8 cellular contexts compared by ENCODE assay signal in the genomic region with DNA sequence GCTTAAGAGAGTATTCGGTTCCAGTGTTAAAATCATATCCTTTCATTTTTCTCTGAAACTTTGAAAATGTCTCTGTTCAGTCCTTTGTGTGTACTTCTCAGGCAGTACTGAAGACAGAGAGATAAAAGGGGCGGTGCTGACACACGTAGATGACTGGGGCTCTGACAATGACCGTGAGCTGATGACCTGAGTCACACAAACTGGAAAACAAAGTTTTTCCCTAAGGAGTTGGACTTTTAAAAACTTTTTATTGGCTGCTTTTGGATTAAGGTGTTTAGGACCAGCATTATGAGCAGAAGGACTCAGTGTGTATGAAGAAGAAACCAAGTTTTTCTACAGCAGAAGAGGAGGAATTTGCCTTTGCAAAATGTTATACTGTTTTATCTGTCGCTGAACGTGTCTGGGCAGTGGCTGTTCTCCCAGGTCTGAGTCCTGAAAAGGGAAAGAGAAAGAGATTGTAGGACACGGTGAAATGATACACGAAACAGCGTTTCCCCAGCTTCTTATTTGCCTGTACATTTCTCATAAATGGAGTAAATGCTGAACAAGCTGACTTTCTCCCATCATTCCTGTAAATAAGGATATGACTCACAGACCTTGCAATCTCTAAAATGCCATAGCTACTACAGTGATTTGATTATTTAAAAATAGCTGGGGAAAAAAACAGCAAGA. TPM values are rescaled to one million over a fixed set of nuclear protein-coding genes. Genes with fewer than 3 reads are reported as not detected.
DNase-seq lines count a peak whose midpoint lies in the region; ATAC-seq and TF ChIP-seq lines count a peak whose summit lies in the region.

No MANE protein-coding gene starts in this region.

- no peak for TF ChIP-seq POLR2A in HCT116 (IDR thresholded peaks at IDR 0.05; ENCODE audit: borderline replicate concordance, extremely low read depth, insufficient read depth, insufficient read length)

- H4K20me1 ChIP-seq in HCT116 (ENCODE audit: insufficient read depth): no peaks in the 10 kb centered on the region

- intact Hi-C loops in HCT116 (cut with micrococcal nuclease): no loop called here

- H3K27ac ChIP-seq in HCT116 (ENCODE audit: low read depth, low read length): peak overlapping the region; percentile 60
- peak overlapping the region; percentile 67 to 92 for H3K27ac ChIP-seq in right atrium auricular region

- H3K79me2 ChIP-seq in HCT116 (ENCODE audit: insufficient read depth, low read length): no peaks in the 10 kb centered on the region

- H3K27me3 ChIP-seq in BE2C (no peaks in the 10 kb centered on the region), HCT116 (ENCODE audit: insufficient read depth, low read length) (no peaks in the 10 kb centered on the region), right atrium auricular region (no peaks in the 10 kb centered on the region)

- POLR2A ChIA-PET in HCT116 (lab: Charles Lee): interaction anchor here (1.0 to 1.2 kb wide), 2 partner anchors 108 to 118 kb away, joined by 4 to 5 read pairs; a partner anchor contains a TSS
- POLR2A ChIA-PET in activated CD4-positive, alpha-beta memory T cell treated with anti-CD3 and anti-CD28 coated beads, Interleukin-2, amount 10 ng/mL, durations not matched to agents 7 days and 5 days (lab: Charles Lee): interaction anchor here (1.2 kb wide), 1 partner anchor 15 kb away, joined by 6 read pairs; no protein-coding TSS in a partner anchor

- H3K9me3 ChIP-seq in BE2C: no peaks in the 10 kb centered on the region
- H3K9me3 ChIP-seq in HCT116 (ENCODE audit: control insufficient read depth in 1 of 2, insufficient read depth in 1 of 2, low read depth in 1 of 2, low read length in 2 of 2): no peaks in the 10 kb centered on the region
- H3K9me3 ChIP-seq in right atrium auricular region: no peaks in the 10 kb centered on the region

- CTCF ChIA-PET in HCT116 (lab: Charles Lee): interaction anchor here (1.2 to 1.4 kb wide), 2 partner anchors 17 to 166 kb away, joined by 3 to 4 read pairs; no protein-coding TSS in a partner anchor
- CTCF ChIA-PET in activated CD4-positive, alpha-beta memory T cell treated with anti-CD3 and anti-CD28 coated beads, Interleukin-2, amount 10 ng/mL, durations not matched to agents 7 days and 5 days (lab: Charles Lee): interaction anchor here (1.0 kb wide), 1 partner anchor 14 kb away, joined by 4 read pairs; no protein-coding TSS in a partner anchor

- H3K36me3 ChIP-seq in BE2C (no peaks in the 10 kb centered on the region), HCT116 (ENCODE audit: control insufficient read depth in 1 of 2, insufficient read depth in 2 of 2, low read length in 2 of 2) (no peaks in the 10 kb centered on the region), right atrium auricular region (no peaks in the 10 kb centered on the region)

- peaks cover 6% of the 10 kb centered on the region for H3K36me3 Mint-ChIP-seq in activated CD4-positive, alpha-beta memory T cell treated with anti-CD3 and anti-CD28 coated beads, Interleukin-2, amount 10 ng/mL, durations not matched to agents 7 days and 5 days (ENCODE audit: low read depth)

- no peaks in the 10 kb centered on the region for H3K9me3 Mint-ChIP-seq in activated CD4-positive, alpha-beta memory T cell treated with anti-CD3 and anti-CD28 coated beads, Interleukin-2, amount 10 ng/mL, durations not matched to agents 7 days and 5 days

- H3K4me1 ChIP-seq in BE2C (no peaks in the 10 kb centered on the region), HCT116 (ENCODE audit: control insufficient read depth in 1 of 2, insufficient read depth in 2 of 2, low read length in 2 of 2) (peaks cover 15 to 40% of the 10 kb centered on the region in 2 experiments), right atrium auricular region (peaks cover 0 to 18% of the 10 kb centered on the region in 2 donors)

- H3K4me1 Mint-ChIP-seq in activated CD4-positive, alpha-beta memory T cell treated with anti-CD3 and anti-CD28 coated beads, Interleukin-2, amount 10 ng/mL, durations not matched to agents 7 days and 5 days: peaks cover 20% of the 10 kb centered on the region

- no peaks in the 10 kb centered on the region for H3K9me2 ChIP-seq in HCT116 (ENCODE audit: insufficient read depth)

- H3K27me3 Mint-ChIP-seq in activated CD4-positive, alpha-beta memory T cell treated with anti-CD3 and anti-CD28 coated beads, Interleukin-2, amount 10 ng/mL, durations not matched to agents 7 days and 5 days: no peaks in the 10 kb centered on the region

- no peak for TF ChIP-seq RAD21 in HCT116 (IDR thresholded peaks at IDR 0.05; ENCODE audit: low read depth)

- no peak for TF ChIP-seq CTCF in BE2C (IDR thresholded peaks at IDR 0.05; ENCODE audit: low read depth, low read length)
- TF ChIP-seq CTCF in HCT116 (IDR thresholded peaks at IDR 0.05 in 2 of 3, conservative IDR thresholded peaks at IDR 0.05 in 1 of 3; ENCODE audit: borderline replicate concordance in 1 of 3, insufficient read depth in 1 of 3, low read depth in 2 of 3, low read length in 2 of 3): no peak
- TF ChIP-seq CTCF in right atrium auricular region (IDR thresholded peaks at IDR 0.05): no peak

- H2AFZ ChIP-seq in HCT116 (ENCODE audit: low read depth, low read length, poor library complexity, severe bottlenecking): peak overlapping the region; percentile 79

- DNase-seq in BE2C: no peak
- peak; percentile 36 for DNase-seq in HCT116 (ENCODE audit: low read depth, low spot score)
- no peak for DNase-seq in activated CD4-positive, alpha-beta memory T cell treated with anti-CD3 and anti-CD28 coated beads, Interleukin-2, amount 10 ng/mL, durations not matched to agents 7 days and 5 days
- DNase-seq in right atrium auricular region (ENCODE audit: low spot score): no peak
- no peak for DNase-seq in stimulated activated naive CD8-positive, alpha-beta T cell treated with anti-CD3 and anti-CD28 coated beads, Interleukin-15, Interleukin-2, amounts not matched to agents 100 U/mL and 50 U/mL, for 24 hours
- no peak for DNase-seq in cortex of kidney (lab: John Stamatoyannopoulos, UW)

- peak overlapping the region; percentile 60 for H3K4me3 Mint-ChIP-seq in activated CD4-positive, alpha-beta memory T cell treated with anti-CD3 and anti-CD28 coated beads, Interleukin-2, amount 10 ng/mL, durations not matched to agents 7 days and 5 days

- H3K4me3 ChIP-seq in BE2C (ENCODE audit: low read depth, low read length): peak overlapping the region; percentile 14; the same call in 1 of the 2 replicates
- H3K4me3 ChIP-seq in HCT116 (replicated peaks in 1 of 2; ENCODE audit: low read depth in 1 of 2, low read length in 2 of 2): peak overlapping the region; percentile 30 to 50
- peak overlapping the region; percentile 26 to 40 for H3K4me3 ChIP-seq in right atrium auricular region

- BruUV-seq in HCT116 (replicated peaks; lab: Mats Ljungman, UMichigan): TSS peak; percentile 66

- H3K27ac Mint-ChIP-seq in activated CD4-positive, alpha-beta memory T cell treated with anti-CD3 and anti-CD28 coated beads, Interleukin-2, amount 10 ng/mL, durations not matched to agents 7 days and 5 days: peak overlapping the region; percentile 74

- ATAC-seq in HCT116 (peak; percentile 97), HG02870 (IDR thresholded peaks at IDR 0.05; ENCODE audit: unreplicated experiment) (no peak), GM19397 (IDR thresholded peaks at IDR 0.05; ENCODE audit: unreplicated experiment) (no peak)
- peak; percentile 57 for ATAC-seq in stimulated activated naive CD8-positive, alpha-beta T cell treated with anti-CD3 and anti-CD28 coated beads, Interleukin-15, Interleukin-2, amounts not matched to agents 100 U/mL and 50 U/mL, for 24 hours

- H3K9ac ChIP-seq in HCT116 (ENCODE audit: low read length): peak overlapping the region; percentile 48

- RAD21 ChIA-PET in HCT116 (lab: Charles Lee; ENCODE audit: low non-redundant PET in 1 of 2, low total read pairs in 2 of 2, uncharacterized antibody in 2 of 2, unreplicated experiment in 2 of 2): no interaction called here

- peak overlapping the region; percentile 76 for H3K4me2 ChIP-seq in HCT116 (ENCODE audit: low read length)

TF ChIP-seq in HCT116, 20 proteins besides CTCF, POLR2A, EP300 and RAD21 (continues in another document):
- TF ChIP-seq EGR1 (IDR thresholded peaks at IDR 0.05; ENCODE audit: low read depth) (no peak), CBX3 (IDR thresholded peaks at IDR 0.05; ENCODE audit: low read depth) (no peak), TCF7L2 (IDR thresholded peaks at IDR 0.05; ENCODE audit: borderline replicate concordance, extremely low read depth, insufficient read depth, insufficient read length) (peak; percentile 41), ELF1 (IDR thresholded peaks at IDR 0.05; ENCODE audit: borderline replicate concordance, low read depth) (no peak)
- TF ChIP-seq, protein P1, sequence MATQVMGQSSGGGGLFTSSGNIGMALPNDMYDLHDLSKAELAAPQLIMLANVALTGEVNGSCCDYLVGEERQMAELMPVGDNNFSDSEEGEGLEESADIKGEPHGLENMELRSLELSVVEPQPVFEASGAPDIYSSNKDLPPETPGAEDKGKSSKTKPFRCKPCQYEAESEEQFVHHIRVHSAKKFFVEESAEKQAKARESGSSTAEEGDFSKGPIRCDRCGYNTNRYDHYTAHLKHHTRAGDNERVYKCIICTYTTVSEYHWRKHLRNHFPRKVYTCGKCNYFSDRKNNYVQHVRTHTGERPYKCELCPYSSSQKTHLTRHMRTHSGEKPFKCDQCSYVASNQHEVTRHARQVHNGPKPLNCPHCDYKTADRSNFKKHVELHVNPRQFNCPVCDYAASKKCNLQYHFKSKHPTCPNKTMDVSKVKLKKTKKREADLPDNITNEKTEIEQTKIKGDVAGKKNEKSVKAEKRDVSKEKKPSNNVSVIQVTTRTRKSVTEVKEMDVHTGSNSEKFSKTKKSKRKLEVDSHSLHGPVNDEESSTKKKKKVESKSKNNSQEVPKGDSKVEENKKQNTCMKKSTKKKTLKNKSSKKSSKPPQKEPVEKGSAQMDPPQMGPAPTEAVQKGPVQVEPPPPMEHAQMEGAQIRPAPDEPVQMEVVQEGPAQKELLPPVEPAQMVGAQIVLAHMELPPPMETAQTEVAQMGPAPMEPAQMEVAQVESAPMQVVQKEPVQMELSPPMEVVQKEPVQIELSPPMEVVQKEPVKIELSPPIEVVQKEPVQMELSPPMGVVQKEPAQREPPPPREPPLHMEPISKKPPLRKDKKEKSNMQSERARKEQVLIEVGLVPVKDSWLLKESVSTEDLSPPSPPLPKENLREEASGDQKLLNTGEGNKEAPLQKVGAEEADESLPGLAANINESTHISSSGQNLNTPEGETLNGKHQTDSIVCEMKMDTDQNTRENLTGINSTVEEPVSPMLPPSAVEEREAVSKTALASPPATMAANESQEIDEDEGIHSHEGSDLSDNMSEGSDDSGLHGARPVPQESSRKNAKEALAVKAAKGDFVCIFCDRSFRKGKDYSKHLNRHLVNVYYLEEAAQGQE (IDR thresholded peaks at IDR 0.05; ENCODE audit: low read depth): no peak

RNA-seq across cellular contexts. Expression of a gene that starts 51.5 kb away (rescaled TPM):
- polyA plus RNA-seq in BE2C (2012; ENCODE audit: insufficient read depth, insufficient read length, low read depth): 0.39 TPM
- total RNA-seq in HCT116 (2021; ENCODE audit: unreplicated experiment) (0.57 TPM), right atrium auricular region (10 to 100 TPM in 1 of 2 donors, 1 to 10 TPM in 1; 1.7 to 15.5 TPM)
- polyA plus RNA-seq in HCT116 (2012): 0.17 and 0.21 TPM in 2 replicates
- 1 to 10 TPM; 6.7 to 7.7 TPM for total RNA-seq in activated CD4-positive, alpha-beta memory T cell treated with anti-CD3 and anti-CD28 coated beads, Interleukin-2, amount 10 ng/mL, durations not matched to agents 7 days and 5 days

Comparison
In these comparisons a context has a peak if more than half of its experiments do, and no peak if none do; other contexts are left out.
1. ATAC-seq: peak in HCT116 (single experiment) and stimulated activated naive CD8-positive, alpha-beta T cell treated with anti-CD3 and anti-CD28 coated beads, Interleukin-15, Interleukin-2, amounts not matched to agents 100 U/mL and 50 U/mL, for 24 hours (single experiment); none in HG02870 (single experiment) and GM19397 (single experiment).
2. Peak in every context shown above with its lines, with median percentiles within 50 percentile points of each other: H3K4me3 ChIP-seq.